15 cellular contexts compared by ENCODE assay signal in genomic region chr19:54133957-54134590, GRCh38. TPM values are rescaled to one million over a fixed set of nuclear protein-coding genes. Genes with fewer than 3 reads are reported as not detected.
DNase-seq lines count a peak whose midpoint lies in the region; ATAC-seq and TF ChIP-seq lines count a peak whose summit lies in the region.
"Had no signal": no experiment of that assay in that cellular context is flagged by ENCODE, and none has a peak within 500 bp of the region (broad histone marks: within the 10 kb centered on the region; RNA-seq: fewer than 3 reads in every experiment).

No MANE protein-coding gene starts in this region.

- TF ChIP-seq CTCF in natural killer cell (IDR thresholded peaks at IDR 0.05) (no peak), glutamatergic neuron (IDR thresholded peaks at IDR 0.05; ENCODE audit: partially characterized antibody, unreplicated experiment) (no peak), sigmoid colon (IDR thresholded peaks at IDR 0.05) (no peak)

- no peak for TF ChIP-seq EP300 in sigmoid colon (IDR thresholded peaks at IDR 0.05)

- H3K36me3 ChIP-seq in sigmoid colon, result peaks cover 6 to 37% (median 8%) of the 10 kb centered on the region in 4 donors

- H3K27me3 ChIP-seq in sigmoid colon, result no peaks in the 10 kb centered on the region
- H3K27me3 ChIP-seq: left lung had no signal

- intact Hi-C loops in natural killer cell (cut with micrococcal nuclease) (no loop called here), sigmoid colon (cut with DNase I) (no loop called here)
- intact Hi-C loops in activated T-helper 2 cell treated with anti-CD3 and anti-CD28 coated beads, Interferon-gamma antibody, Interleukin-2, Interleukin-4, amounts not matched to agents 10 μg/mL and 5 μg/mL and 100 μg/mL, durations not matched to agents 14 hours and 24 hours and 36 hours (cut with micrococcal nuclease), result no loop called here

- H3K27ac Mint-ChIP-seq in natural killer cell (peak overlapping the region; percentile 71 to 78), glutamatergic neuron (ENCODE audit: unreplicated experiment) (peak overlapping the region; percentile 42)
- peak overlapping the region in 1 of 2 donors; percentile 64 for H3K27ac Mint-ChIP-seq in natural killer cell treated with Interleukin-12 subunit alpha and Interleukin-12 subunit beta and Interleukin-15 and Interleukin-18, amount 100 ng/mL, for 72 hours
- H3K27ac Mint-ChIP-seq in activated T-helper 2 cell treated with anti-CD3 and anti-CD28 coated beads, Interferon-gamma antibody, Interleukin-2, Interleukin-4, amounts not matched to agents 10 μg/mL and 5 μg/mL and 100 μg/mL, durations not matched to agents 14 hours and 24 hours and 36 hours, result peak overlapping the region; percentile 11
- H3K27ac Mint-ChIP-seq: activated T-helper 17 cell treated with anti-CD3 and anti-CD28 coated beads, Interleukin-2, amount 50 U/mL, for 72 hours had no signal

- no peak for ATAC-seq in natural killer cell
- ATAC-seq in natural killer cell treated with Interleukin-12 subunit alpha and Interleukin-12 subunit beta and Interleukin-15 and Interleukin-18, amount 100 ng/mL, for 72 hours, result no peak
- ATAC-seq: activated T-helper 17 cell treated with anti-CD3 and anti-CD28 coated beads, Interleukin-2, amount 50 U/mL, for 72 hours; heart left ventricle; left lung had no signal

- H3K4me3 Mint-ChIP-seq in natural killer cell (no peak overlapping the region), glutamatergic neuron (ENCODE audit: unreplicated experiment) (no peak overlapping the region)
- no peak overlapping the region for H3K4me3 Mint-ChIP-seq in natural killer cell treated with Interleukin-12 subunit alpha and Interleukin-12 subunit beta and Interleukin-15 and Interleukin-18, amount 100 ng/mL, for 72 hours
- no peak overlapping the region for H3K4me3 Mint-ChIP-seq in activated T-helper 2 cell treated with anti-CD3 and anti-CD28 coated beads, Interferon-gamma antibody, Interleukin-2, Interleukin-4, amounts not matched to agents 10 μg/mL and 5 μg/mL and 100 μg/mL, durations not matched to agents 14 hours and 24 hours and 36 hours (ENCODE audit: low read depth)
- H3K4me3 Mint-ChIP-seq: activated T-helper 17 cell treated with anti-CD3 and anti-CD28 coated beads, Interleukin-2, amount 50 U/mL, for 72 hours; mesothelial cell of epicardium had no signal

- H3K9me3 ChIP-seq in sigmoid colon, result no peaks in the 10 kb centered on the region
- H3K9me3 ChIP-seq: heart left ventricle, left lung had no signal

- no peak for TF ChIP-seq POLR2A in sigmoid colon (IDR thresholded peaks at IDR 0.05)

- 74 to 76% methylated on average over 2 of the region's 2 CpGs for WGBS in sigmoid colon, 2 donors

- no peaks in the 10 kb centered on the region for H3K27me3 Mint-ChIP-seq in natural killer cell (ENCODE audit: low read depth in 2 of 2)
- H3K27me3 Mint-ChIP-seq in natural killer cell treated with Interleukin-12 subunit alpha and Interleukin-12 subunit beta and Interleukin-15 and Interleukin-18, amount 100 ng/mL, for 72 hours, result no peaks in the 10 kb centered on the region
- H3K27me3 Mint-ChIP-seq in activated T-helper 2 cell treated with anti-CD3 and anti-CD28 coated beads, Interferon-gamma antibody, Interleukin-2, Interleukin-4, amounts not matched to agents 10 μg/mL and 5 μg/mL and 100 μg/mL, durations not matched to agents 14 hours and 24 hours and 36 hours (ENCODE audit: low read depth), result no peaks in the 10 kb centered on the region
- peaks cover 15% of the 10 kb centered on the region for H3K27me3 Mint-ChIP-seq in glutamatergic neuron (ENCODE audit: unreplicated experiment)
- H3K27me3 Mint-ChIP-seq: activated T-helper 17 cell treated with anti-CD3 and anti-CD28 coated beads, Interleukin-2, amount 50 U/mL, for 72 hours had no signal

- H3K27ac ChIP-seq in sigmoid colon, result no peak overlapping the region
- H3K27ac ChIP-seq: heart left ventricle, left lung had no signal

- DNase-seq in natural killer cell (no peak), glutamatergic neuron (no peak), SKM-1 (lab: John Stamatoyannopoulos, UW; ENCODE audit: unreplicated experiment) (no peak), NCI-H2171 (lab: John Stamatoyannopoulos, UW) (no peak), sigmoid colon (no peak)
- no peak for DNase-seq in natural killer cell treated with Interleukin-12 subunit alpha and Interleukin-12 subunit beta and Interleukin-15 and Interleukin-18, amount 100 ng/mL, for 72 hours (ENCODE audit: low spot score)
- no peak for DNase-seq in activated T-helper 2 cell treated with anti-CD3 and anti-CD28 coated beads, Interferon-gamma antibody, Interleukin-2, Interleukin-4, amounts not matched to agents 10 μg/mL and 5 μg/mL and 100 μg/mL, durations not matched to agents 14 hours and 24 hours and 36 hours (ENCODE audit: low spot score)
- no peak for DNase-seq in stimulated activated CD4-positive, alpha-beta T cell treated with anti-CD3 and anti-CD28 coated beads, Interleukin-2, amount 100 ng/mL, for 48 hours
- DNase-seq: cortex of kidney, DMS 273 treated with DMSO at 0.1 percent for 48 hours, H7, heart left ventricle, left lung had no signal

- H3K4me1 ChIP-seq in sigmoid colon, result peaks cover 0 to 24% (median 19%) of the 10 kb centered on the region in 4 donors

- H3K4me1 Mint-ChIP-seq in natural killer cell (peaks cover 22 to 30% of the 10 kb centered on the region in 2 donors), glutamatergic neuron (ENCODE audit: low read depth, unreplicated experiment) (peaks cover 3% of the 10 kb centered on the region)
- peaks cover 21 to 24% of the 10 kb centered on the region in 2 donors for H3K4me1 Mint-ChIP-seq in natural killer cell treated with Interleukin-12 subunit alpha and Interleukin-12 subunit beta and Interleukin-15 and Interleukin-18, amount 100 ng/mL, for 72 hours (ENCODE audit: low read depth in 2 of 2)
- H3K4me1 Mint-ChIP-seq in activated T-helper 2 cell treated with anti-CD3 and anti-CD28 coated beads, Interferon-gamma antibody, Interleukin-2, Interleukin-4, amounts not matched to agents 10 μg/mL and 5 μg/mL and 100 μg/mL, durations not matched to agents 14 hours and 24 hours and 36 hours (ENCODE audit: low read depth), result peaks cover 20% of the 10 kb centered on the region

- no peaks in the 10 kb centered on the region for H3K36me3 Mint-ChIP-seq in natural killer cell
- no peaks in the 10 kb centered on the region for H3K36me3 Mint-ChIP-seq in natural killer cell treated with Interleukin-12 subunit alpha and Interleukin-12 subunit beta and Interleukin-15 and Interleukin-18, amount 100 ng/mL, for 72 hours
- H3K36me3 Mint-ChIP-seq in activated T-helper 2 cell treated with anti-CD3 and anti-CD28 coated beads, Interferon-gamma antibody, Interleukin-2, Interleukin-4, amounts not matched to agents 10 μg/mL and 5 μg/mL and 100 μg/mL, durations not matched to agents 14 hours and 24 hours and 36 hours (ENCODE audit: low read depth), result peaks cover 22% of the 10 kb centered on the region
- no peaks in the 10 kb centered on the region for H3K36me3 Mint-ChIP-seq in glutamatergic neuron (ENCODE audit: unreplicated experiment)

- no peaks in the 10 kb centered on the region for H3K9me3 Mint-ChIP-seq in natural killer cell
- no peaks in the 10 kb centered on the region for H3K9me3 Mint-ChIP-seq in natural killer cell treated with Interleukin-12 subunit alpha and Interleukin-12 subunit beta and Interleukin-15 and Interleukin-18, amount 100 ng/mL, for 72 hours
- H3K9me3 Mint-ChIP-seq in activated T-helper 2 cell treated with anti-CD3 and anti-CD28 coated beads, Interferon-gamma antibody, Interleukin-2, Interleukin-4, amounts not matched to agents 10 μg/mL and 5 μg/mL and 100 μg/mL, durations not matched to agents 14 hours and 24 hours and 36 hours, result no peaks in the 10 kb centered on the region
- H3K9me3 Mint-ChIP-seq in glutamatergic neuron (ENCODE audit: unreplicated experiment), result peaks cover 9% of the 10 kb centered on the region
- H3K9me3 Mint-ChIP-seq: activated T-helper 17 cell treated with anti-CD3 and anti-CD28 coated beads, Interleukin-2, amount 50 U/mL, for 72 hours; mesothelial cell of epicardium had no signal

- no peak overlapping the region for H3K4me3 ChIP-seq in sigmoid colon
- H3K4me3 ChIP-seq: heart left ventricle, left lung had no signal

RNA-seq across cellular contexts. Expression of gene CNOT3, which starts 3.5 kb away (rescaled TPM):
- 10 to 100 TPM; 46.3 to 73.9 (median 51.7) TPM for total RNA-seq in natural killer cell
- total RNA-seq in natural killer cell treated with Interleukin-12 subunit alpha and Interleukin-12 subunit beta and Interleukin-15 and Interleukin-18, amount 100 ng/mL, for 72 hours, result 10 to 100 TPM; 59.8 to 73.8 TPM
- total RNA-seq in activated T-helper 2 cell treated with anti-CD3 and anti-CD28 coated beads, Interferon-gamma antibody, Interleukin-2, Interleukin-4, amounts not matched to agents 10 μg/mL and 5 μg/mL and 100 μg/mL, durations not matched to agents 14 hours and 24 hours and 36 hours, result 61.6 and 67.5 TPM in 2 replicates
- 56.9 TPM for total RNA-seq in glutamatergic neuron (ENCODE audit: unreplicated experiment)
- 10 to 100 TPM; 11.8 to 31.5 (median 21.2) TPM for total RNA-seq in sigmoid colon
- polyA plus RNA-seq in sigmoid colon, result 10 to 100 TPM; 15.5 to 32.9 (median 19.8) TPM

RNA-seq across cellular contexts. Expression of gene PRPF31, which starts 18.5 kb away (rescaled TPM):
- 10 to 100 TPM; 64.4 to 65.9 (median 64.9) TPM for total RNA-seq in natural killer cell
- total RNA-seq in natural killer cell treated with Interleukin-12 subunit alpha and Interleukin-12 subunit beta and Interleukin-15 and Interleukin-18, amount 100 ng/mL, for 72 hours, result 100 to 1,000 TPM in 1 of 2 donors, 10 to 100 TPM in 1; 89.5 to 110 TPM
- 90.6 and 94.2 TPM in 2 replicates for total RNA-seq in activated T-helper 2 cell treated with anti-CD3 and anti-CD28 coated beads, Interferon-gamma antibody, Interleukin-2, Interleukin-4, amounts not matched to agents 10 μg/mL and 5 μg/mL and 100 μg/mL, durations not matched to agents 14 hours and 24 hours and 36 hours
- 55.5 TPM for total RNA-seq in glutamatergic neuron (ENCODE audit: unreplicated experiment)
- 10 to 100 TPM; 48.7 to 53.5 (median 51.5) TPM for total RNA-seq in sigmoid colon
- polyA plus RNA-seq in sigmoid colon, result 10 to 100 TPM; 25.0 to 60.9 (median 36.6) TPM

RNA-seq across cellular contexts. Expression of gene TFPT, which starts 18.6 kb away (rescaled TPM):
- 10 to 100 TPM; 14.1 to 14.4 (median 14.2) TPM for total RNA-seq in natural killer cell
- total RNA-seq in natural killer cell treated with Interleukin-12 subunit alpha and Interleukin-12 subunit beta and Interleukin-15 and Interleukin-18, amount 100 ng/mL, for 72 hours, result 10 to 100 TPM; 48.3 to 51.7 TPM
- total RNA-seq in activated T-helper 2 cell treated with anti-CD3 and anti-CD28 coated beads, Interferon-gamma antibody, Interleukin-2, Interleukin-4, amounts not matched to agents 10 μg/mL and 5 μg/mL and 100 μg/mL, durations not matched to agents 14 hours and 24 hours and 36 hours, result 29.3 TPM in 2 replicates
- total RNA-seq in glutamatergic neuron (ENCODE audit: unreplicated experiment), result 21.9 TPM
- total RNA-seq in sigmoid colon, result 10 to 100 TPM; 18.2 to 24.7 (median 20.4) TPM
- polyA plus RNA-seq in sigmoid colon, result 10 to 100 TPM; 22.2 to 28.6 (median 25.2) TPM

RNA-seq across cellular contexts. Expression of gene LENG1, which starts 25.4 kb away (rescaled TPM):
- total RNA-seq in natural killer cell (1 to 10 TPM; 8.3 to 9.4 (median 9.1) TPM), glutamatergic neuron (ENCODE audit: unreplicated experiment) (3.7 TPM), sigmoid colon (1 to 10 TPM; 7.8 to 10.0 (median 8.7) TPM)
- total RNA-seq in natural killer cell treated with Interleukin-12 subunit alpha and Interleukin-12 subunit beta and Interleukin-15 and Interleukin-18, amount 100 ng/mL, for 72 hours, result 1 to 10 TPM; 5.0 to 7.5 TPM
- total RNA-seq in activated T-helper 2 cell treated with anti-CD3 and anti-CD28 coated beads, Interferon-gamma antibody, Interleukin-2, Interleukin-4, amounts not matched to agents 10 μg/mL and 5 μg/mL and 100 μg/mL, durations not matched to agents 14 hours and 24 hours and 36 hours, result 4.0 and 5.1 TPM in 2 replicates
- 10 to 100 TPM in 1 of 3 donors, 1 to 10 TPM in 2; 8.4 to 11.5 (median 8.6) TPM for polyA plus RNA-seq in sigmoid colon

RNA-seq across cellular contexts. Expression of gene NDUFA3, which starts 31.4 kb away (rescaled TPM):
- total RNA-seq in natural killer cell (10 to 100 TPM; 48.4 to 91.9 (median 71.4) TPM), glutamatergic neuron (ENCODE audit: unreplicated experiment) (143 TPM), sigmoid colon (10 to 100 TPM; 18.8 to 32.4 (median 20.2) TPM)
- 10 to 100 TPM; 70.7 to 78.5 TPM for total RNA-seq in natural killer cell treated with Interleukin-12 subunit alpha and Interleukin-12 subunit beta and Interleukin-15 and Interleukin-18, amount 100 ng/mL, for 72 hours
- total RNA-seq in activated T-helper 2 cell treated with anti-CD3 and anti-CD28 coated beads, Interferon-gamma antibody, Interleukin-2, Interleukin-4, amounts not matched to agents 10 μg/mL and 5 μg/mL and 100 μg/mL, durations not matched to agents 14 hours and 24 hours and 36 hours, result 105 and 115 TPM in 2 replicates
- polyA plus RNA-seq in sigmoid colon, result 100 to 1,000 TPM; 151 to 207 (median 184) TPM
